In genomic region chr1:76474922-76475321, GRCh38 we compare ENCODE assay signal across 25 cellular contexts.
DNase-seq lines count a peak whose midpoint lies in the region; ATAC-seq, FAIRE-seq and TF ChIP-seq lines count a peak whose summit lies in the region.
"Had no signal": no experiment of that assay in that cellular context is flagged by ENCODE, and none has a peak within 500 bp of the region (broad histone marks: within the 10 kb centered on the region; RNA-seq: fewer than 3 reads in every experiment).

No MANE protein-coding gene starts in this region.

- no peak overlapping the region for H2BK15ac ChIP-seq in H9 (ENCODE audit: low read depth, low read length)

- H3K27ac Mint-ChIP-seq in H9: no peak overlapping the region
- H3K27ac Mint-ChIP-seq: CD14-positive monocyte; CD4-positive, alpha-beta memory T cell; CD4-positive, CD25-positive, alpha-beta regulatory T cell; CD8-positive, alpha-beta memory T cell had no signal

- in situ Hi-C loops in HepG2 (cut with HindIII; ENCODE audit: extremely low pct_ligation_motif_present, low pct_unique_long_range_greater_than_20kb): no loop called here

- no TSS peak for BruUV-seq in HepG2 (replicated peaks; lab: Mats Ljungman, UMichigan)

- TF ChIP-seq EP300 in HepG2 (IDR thresholded peaks at IDR 0.05; ENCODE audit: low read depth in 2 of 2, low read length in 2 of 2) (no peak), HepG2 (CRISPR knock-in tag; IDR thresholded peaks at IDR 0.05; ENCODE audit: borderline replicate concordance) (no peak)

- H3K27ac ChIP-seq in Karpas-422 (ENCODE audit: low read length) (no peak overlapping the region), HepG2 (ENCODE audit: extremely low read length, insufficient read depth, low read length) (no peak overlapping the region), heart right ventricle (no peak overlapping the region), H9 (ENCODE audit: insufficient read length, low read depth, low read length) (no peak overlapping the region)
- H3K27ac ChIP-seq: BLaER1 had no signal

- no peak overlapping the region for H3K23ac ChIP-seq in H9 (ENCODE audit: insufficient read length, low read depth, low read length)

- CTCF ChIA-PET in HepG2 (lab: Yijun Ruan, JAX; ENCODE audit: low intra/inter-chr PET ratio, low total read pairs): no interaction called here

- POLR2A ChIA-PET in HepG2 (lab: Yijun Ruan, JAX): no interaction called here

- peaks cover 3% of the 10 kb centered on the region for H3K79me1 ChIP-seq in H9 (ENCODE audit: insufficient read depth, low read depth, low read length, poor library complexity, severe bottlenecking)

- no peak overlapping the region for H3K14ac ChIP-seq in H9 (ENCODE audit: insufficient read depth, low read length)

- H2BK120ac ChIP-seq in H9 (ENCODE audit: low read depth, low read length, poor library complexity, severe bottlenecking): no peak overlapping the region

- no peak overlapping the region for H3K18ac ChIP-seq in H9 (ENCODE audit: insufficient read length, low read depth, low read length)

- intact Hi-C loops in HepG2 (cut with micrococcal nuclease; ENCODE audit: unreplicated experiment) (no loop called here), heart right ventricle (cut with DNase I) (no loop called here)

- no peak for TF ChIP-seq POLR2A in HepG2 (IDR thresholded peaks at IDR 0.05; ENCODE audit: insufficient read depth in 1 of 2, low read depth in 2 of 2, low read length in 2 of 2)

- H3K9ac ChIP-seq in Karpas-422 (ENCODE audit: low read length): no peak overlapping the region
- H3K9ac ChIP-seq in HepG2 (ENCODE audit: insufficient read depth, low read depth, low read length): no peak overlapping the region
- H3K9ac ChIP-seq in H9 (ENCODE audit: extremely low read depth, insufficient read length, low read length): no peak overlapping the region
- H3K9ac ChIP-seq: BLaER1 had no signal

- H3K9me3 Mint-ChIP-seq in H9: peaks cover 6% of the 10 kb centered on the region in 2 experiments

- peaks cover 2% of the 10 kb centered on the region; the same call in 1 of the 2 replicates for H3K27me3 ChIP-seq in Karpas-422 (ENCODE audit: low read length)
- H3K27me3 ChIP-seq in HepG2 (ENCODE audit: control insufficient read depth in 1 of 2, insufficient read depth in 2 of 2, low read length in 2 of 2): no peaks in the 10 kb centered on the region
- H3K27me3 ChIP-seq in heart right ventricle: no peaks in the 10 kb centered on the region
- H3K27me3 ChIP-seq in H9 (ENCODE audit: insufficient read depth, low read length): no peaks in the 10 kb centered on the region
- H3K27me3 ChIP-seq: BE2C, BLaER1 had no signal

- no peak overlapping the region for H3T11ph ChIP-seq in H9 (ENCODE audit: low read length)

- H3K23me2 ChIP-seq in H9 (ENCODE audit: insufficient read length, low read depth, low read length, poor library complexity, severe bottlenecking): no peaks in the 10 kb centered on the region

- no peak overlapping the region for H3K4me2 ChIP-seq in Karpas-422 (ENCODE audit: low read depth, low read length, poor library complexity, severe bottlenecking)
- H3K4me2 ChIP-seq in HepG2 (ENCODE audit: low read depth, low read length): no peak overlapping the region
- no peak overlapping the region for H3K4me2 ChIP-seq in H9 (ENCODE audit: insufficient read depth, insufficient read length, low read length)
- H3K4me2 ChIP-seq: BLaER1 had no signal

- TF ChIP-seq CTCF in HepG2 (CRISPR knock-in tag; IDR thresholded peaks at IDR 0.05) (no peak), heart right ventricle (IDR thresholded peaks at IDR 0.05) (no peak), H9 (conservative IDR thresholded peaks at IDR 0.05) (no peak)

- no peak overlapping the region for H4K8ac ChIP-seq in H9 (replicated peaks; ENCODE audit: insufficient read length, low read depth, low read length)

- no peaks in the 10 kb centered on the region for H4K20me1 ChIP-seq in Karpas-422 (ENCODE audit: insufficient read depth, low read depth, low read length)
- no peaks in the 10 kb centered on the region for H4K20me1 ChIP-seq in HepG2 (ENCODE audit: insufficient read depth, low read length)
- H4K20me1 ChIP-seq in H9 (ENCODE audit: control insufficient read depth, insufficient read depth, insufficient read length): no peaks in the 10 kb centered on the region
- H4K20me1 ChIP-seq: BLaER1 had no signal

- H2BK20ac ChIP-seq in H9 (ENCODE audit: low read depth, low read length, poor library complexity, severe bottlenecking): no peak overlapping the region

- H3K36me3 ChIP-seq in Karpas-422 (ENCODE audit: insufficient read depth, low read length): no peaks in the 10 kb centered on the region
- no peaks in the 10 kb centered on the region for H3K36me3 ChIP-seq in HepG2 (replicated peaks in 1 of 2; ENCODE audit: control insufficient read depth in 1 of 2, insufficient read depth in 2 of 2, low read length in 2 of 2)
- H3K36me3 ChIP-seq in heart right ventricle: no peaks in the 10 kb centered on the region
- H3K36me3 ChIP-seq: BE2C, BLaER1 had no signal

- H3K4me3 ChIP-seq in Karpas-422 (ENCODE audit: low read length) (no peak overlapping the region), HepG2 (replicated peaks in 1 of 3; ENCODE audit: insufficient read depth in 1 of 3, low read depth in 2 of 3, low read length in 3 of 3) (no peak overlapping the region), heart right ventricle (no peak overlapping the region)
- H3K4me3 ChIP-seq: BLaER1 had no signal

- H3K4ac ChIP-seq in H9 (ENCODE audit: low read depth, low read length): no peak overlapping the region

- no peak for TF ChIP-seq RAD21 in HepG2 (CRISPR knock-in tag; IDR thresholded peaks at IDR 0.05)

- no peak for FAIRE-seq in HepG2 (lab: Jason Lieb, UNC)
- FAIRE-seq: A204.1, D721Med, G401.6, GM12891, GM19239 had no signal

- H3K4me1 Mint-ChIP-seq in H9: peaks cover 4 to 6% of the 10 kb centered on the region in 2 experiments; a peak in 3 of 4 replicates
- H3K4me1 Mint-ChIP-seq: CD14-positive monocyte; CD4-positive, alpha-beta memory T cell; CD4-positive, CD25-positive, alpha-beta regulatory T cell; CD8-positive, alpha-beta memory T cell had no signal

- H4K91ac ChIP-seq in H9 (ENCODE audit: insufficient read length, low read depth, low read length): no peak overlapping the region

- H4K5ac ChIP-seq in H9 (ENCODE audit: insufficient read length, low read depth, low read length): no peak overlapping the region

- no peak overlapping the region for H2AK5ac ChIP-seq in H9 (ENCODE audit: insufficient read length, low read length)

- no peaks in the 10 kb centered on the region for H3K9me3 ChIP-seq in Karpas-422 (ENCODE audit: low read length)
- peaks cover 45% of the 10 kb centered on the region for H3K9me3 ChIP-seq in HepG2 (ENCODE audit: low read length)
- peaks cover 0 to 5% (median 0%) of the 10 kb centered on the region in 11 donors for H3K9me3 ChIP-seq in heart right ventricle
- H3K9me3 ChIP-seq in H9 (ENCODE audit: control insufficient read depth, low read depth, low read length): no peaks in the 10 kb centered on the region
- H3K9me3 ChIP-seq: BE2C, BLaER1 had no signal

- no peak for DNase-seq in Karpas-422
- DNase-seq in inferior parietal cortex (ENCODE audit: extremely low spot score): peak; percentile 41
- DNase-seq in HepG2 (ENCODE audit: low spot score): no peak
- DNase-seq in superior temporal gyrus (ENCODE audit: extremely low spot score): peak; percentile 45
- no peak for DNase-seq in heart right ventricle
- DNase-seq in H9: no peak
- no peak for DNase-seq in NCI-H1417 treated with DMSO at 0.1 percent for 48 hours (lab: John Stamatoyannopoulos, UW)
- DNase-seq: 8988T; ACHN; BE2C; C1 segment of cervical spinal cord; CD4-positive, alpha-beta memory T cell; CD4-positive, CD25-positive, alpha-beta regulatory T cell; CD8-positive, alpha-beta memory T cell; COR-L47; DMS79 treated with DMSO at 0.1 percent for 48 hours; GF-D8 had no signal

- H3K56ac ChIP-seq in H9 (ENCODE audit: insufficient read length, low read depth, low read length): no peak overlapping the region

- WGBS in HepG2 (ENCODE audit: low lambda C conversion rate): 28% methylated on average over 4 of the region's 4 CpGs
- WGBS in heart right ventricle, 2 donors: 77 to 89% methylated on average over 4 of the region's 4 CpGs
- WGBS in H9 (ENCODE audit: extremely low coverage, insufficient read length, low lambda C conversion rate): no CpG with 5 or more reads among the region's 4 CpGs

- H3K4me1 ChIP-seq in Karpas-422 (ENCODE audit: low read length): peaks cover 8% of the 10 kb centered on the region; the same call in 1 of the 2 replicates
- no peaks in the 10 kb centered on the region for H3K4me1 ChIP-seq in HepG2 (ENCODE audit: insufficient read depth, low read length)
- H3K4me1 ChIP-seq in heart right ventricle: no peaks in the 10 kb centered on the region
- H3K4me1 ChIP-seq in H9 (ENCODE audit: insufficient read depth, low read length): no peaks in the 10 kb centered on the region
- H3K4me1 ChIP-seq: BE2C, BLaER1 had no signal

- no peaks in the 10 kb centered on the region for H3K79me2 ChIP-seq in Karpas-422 (ENCODE audit: low read length)
- H3K79me2 ChIP-seq in HepG2 (ENCODE audit: insufficient read depth, low read length): no peaks in the 10 kb centered on the region
- H3K79me2 ChIP-seq in H9 (ENCODE audit: insufficient read depth, low read length): no peaks in the 10 kb centered on the region

- ATAC-seq in HepG2 (no peak), heart right ventricle (no peak), GM21367 (IDR thresholded peaks at IDR 0.05; ENCODE audit: unreplicated experiment) (no peak)

- no peak overlapping the region for H3K4me3 Mint-ChIP-seq in H9
- H3K4me3 Mint-ChIP-seq: CD14-positive monocyte; CD4-positive, alpha-beta memory T cell; CD4-positive, CD25-positive, alpha-beta regulatory T cell; CD8-positive, alpha-beta memory T cell had no signal

- H2AFZ ChIP-seq in Karpas-422 (ENCODE audit: low read length) (0 out of 2 replicates have a peak overlapping the region, but pooled peaks have one; percentile 53), HepG2 (ENCODE audit: low read length) (no peak overlapping the region), H9 (ENCODE audit: low read length) (no peak overlapping the region)

- peaks cover 2% of the 10 kb centered on the region; the same call in 1 of the 2 replicates for H3K27me3 Mint-ChIP-seq in H9 (ENCODE audit: low read depth)
- H3K27me3 Mint-ChIP-seq: CD4-positive, alpha-beta memory T cell; CD4-positive, CD25-positive, alpha-beta regulatory T cell; CD8-positive, alpha-beta memory T cell had no signal

- no peak overlapping the region for H2BK12ac ChIP-seq in H9 (ENCODE audit: insufficient read length, low read depth, low read length)

- H3K36me3 Mint-ChIP-seq in H9 (ENCODE audit: insufficient read depth in 1 of 3, low read depth in 3 of 3): peaks cover 0 to 5% (median 3%) of the 10 kb centered on the region in 3 experiments; a peak in 4 of 7 replicates
- H3K36me3 Mint-ChIP-seq: CD14-positive monocyte; CD4-positive, alpha-beta memory T cell; CD4-positive, CD25-positive, alpha-beta regulatory T cell; CD8-positive, alpha-beta memory T cell had no signal

- no peaks in the 10 kb centered on the region for H3K9me2 ChIP-seq in Karpas-422 (replicated peaks; ENCODE audit: insufficient read depth, low read length)

- no peak overlapping the region for H2BK5ac ChIP-seq in H9 (ENCODE audit: insufficient read length, low read length)

TF ChIP-seq in HepG2, 621 proteins besides CTCF, POLR2A, EP300 and RAD21 (continues in another document):
- TF ChIP-seq CEBPB (IDR thresholded peaks at IDR 0.05; ENCODE audit: borderline replicate concordance, low read depth, low read length): peak; percentile 53; the same call in 1 of the 2 replicates

Comparison
In these comparisons a context has a peak if more than half of its experiments do, and no peak if none do; other contexts are left out.
1. DNase-seq: peak in inferior parietal cortex (single experiment) and superior temporal gyrus (single experiment); none in Karpas-422 (single experiment), HepG2 (single experiment), heart right ventricle (0 of 2), H9 (single experiment) and NCI-H1417 treated with DMSO at 0.1 percent for 48 hours (single experiment).